In genomic region chr3:57949344-57949743, GRCh38 we compare ENCODE assay signal across 17 cellular contexts. TPM values are rescaled to one million over a fixed set of nuclear protein-coding genes. Genes with fewer than 3 reads are reported as not detected.
DNase-seq lines count a peak whose midpoint lies in the region; TF ChIP-seq lines count a peak whose summit lies in the region.
"Had no signal": no experiment of that assay in that cellular context is flagged by ENCODE, and none has a peak within 500 bp of the region (broad histone marks: within the 10 kb centered on the region; RNA-seq: fewer than 3 reads in every experiment).

No MANE protein-coding gene starts in this region.

- peaks cover 42% of the 10 kb centered on the region for H3K4me1 ChIP-seq in Loucy (ENCODE audit: insufficient read depth, low read length, poor library complexity, severe bottlenecking)

- H3K9me2 ChIP-seq in Loucy (replicated peaks; ENCODE audit: low read depth, low read length): no peaks in the 10 kb centered on the region

- H3K36me3 Mint-ChIP-seq in MCF 10A (ENCODE audit: insufficient read depth, unreplicated experiment): peaks cover 4% of the 10 kb centered on the region
- no peaks in the 10 kb centered on the region for H3K36me3 Mint-ChIP-seq in mesothelial cell of epicardium
- H3K36me3 Mint-ChIP-seq in endothelial cell (ENCODE audit: low read depth, unreplicated experiment): no peaks in the 10 kb centered on the region

- H3K36me3 ChIP-seq in Loucy (ENCODE audit: insufficient read depth, low read length): no peaks in the 10 kb centered on the region

- no TSS peak for BruUV-seq in MCF 10A (replicated peaks; lab: Mats Ljungman, UMichigan)

- H3K9me3 Mint-ChIP-seq in MCF 10A (ENCODE audit: unreplicated experiment) (no peaks in the 10 kb centered on the region), mesothelial cell of epicardium (no peaks in the 10 kb centered on the region), endothelial cell (ENCODE audit: unreplicated experiment) (no peaks in the 10 kb centered on the region)
- H3K9me3 Mint-ChIP-seq: nephron; stimulated activated naive CD8-positive, alpha-beta T cell treated with anti-CD3 and anti-CD28 coated beads, Interleukin-15, Interleukin-2, amounts not matched to agents 100 ng/mL and 50 ng/mL, for 24 hours had no signal

- DNase-seq in MCF 10A (ENCODE audit: unreplicated experiment) (no peak), mesothelial cell of epicardium (ENCODE audit: low spot score in 2 of 2, unreplicated experiment in 2 of 2) (no peak), posterior cingulate gyrus (no peak), OCI-M2 (lab: John Stamatoyannopoulos, UW; ENCODE audit: unreplicated experiment) (no peak), GM20000 (ENCODE audit: low spot score) (no peak), endothelial cell (ENCODE audit: low spot score) (no peak)
- DNase-seq: activated CD4-positive, alpha-beta T cell treated with anti-CD3 and anti-CD28 coated beads for 36 hours; activated effector memory CD4-positive, alpha-beta T cell treated with Interleukin-2 at 50 U/mL for 16 hours; Caco-2; NCI-H524; T1000 had no signal

- no peaks in the 10 kb centered on the region for H3K27me3 Mint-ChIP-seq in MCF 10A (ENCODE audit: insufficient read depth, unreplicated experiment)
- no peaks in the 10 kb centered on the region for H3K27me3 Mint-ChIP-seq in mesothelial cell of epicardium (ENCODE audit: low read depth)
- peaks cover 6% of the 10 kb centered on the region for H3K27me3 Mint-ChIP-seq in endothelial cell (ENCODE audit: unreplicated experiment)
- H3K27me3 Mint-ChIP-seq: activated CD4-positive, alpha-beta T cell treated with anti-CD3 and anti-CD28 coated beads for 36 hours; stimulated activated naive CD8-positive, alpha-beta T cell treated with anti-CD3 and anti-CD28 coated beads, Interleukin-15, Interleukin-2, amounts not matched to agents 100 ng/mL and 50 ng/mL, for 24 hours had no signal

- POLR2A ChIA-PET in MCF 10A (lab: Yijun Ruan, JAX): interaction anchor here (0.8 to 3.2 kb wide), 3 partner anchors 9 to 20 kb away, joined by 3 to 12 read pairs (median 5); no protein-coding TSS in a partner anchor

- no peak overlapping the region for H3K4me2 ChIP-seq in Loucy (ENCODE audit: low read depth, low read length, poor library complexity, severe bottlenecking)

- peak overlapping the region; percentile 63; the same call in 1 of the 2 replicates for H2AFZ ChIP-seq in Loucy (ENCODE audit: low read length)

- H3K27ac ChIP-seq in temporal lobe (ENCODE audit: low read depth, low read length): peak overlapping the region; percentile 20

- no peak overlapping the region for H3K9ac ChIP-seq in Loucy (ENCODE audit: low read depth, low read length, poor library complexity, severe bottlenecking)

- H3K79me2 ChIP-seq in Loucy (ENCODE audit: insufficient read depth, low read length): no peaks in the 10 kb centered on the region

- intact Hi-C loops in MCF 10A (cut with micrococcal nuclease) (no loop called here), posterior cingulate gyrus (cut with DNase I) (no loop called here)

- peak overlapping the region; percentile 16 for H3K27ac Mint-ChIP-seq in MCF 10A (ENCODE audit: low read depth, unreplicated experiment)
- peak overlapping the region; percentile 73 for H3K27ac Mint-ChIP-seq in mesothelial cell of epicardium
- H3K27ac Mint-ChIP-seq in endothelial cell (ENCODE audit: unreplicated experiment): no peak overlapping the region
- H3K27ac Mint-ChIP-seq: activated CD4-positive, alpha-beta T cell treated with anti-CD3 and anti-CD28 coated beads for 36 hours; stimulated activated naive CD8-positive, alpha-beta T cell treated with anti-CD3 and anti-CD28 coated beads, Interleukin-15, Interleukin-2, amounts not matched to agents 100 ng/mL and 50 ng/mL, for 24 hours had no signal

- H3F3A ChIP-seq in Loucy (ENCODE audit: low read depth): peaks cover 8% of the 10 kb centered on the region; the same call in 1 of the 2 replicates

- H4K20me1 ChIP-seq in Loucy (ENCODE audit: insufficient read depth, low read length, poor library complexity, severe bottlenecking): no peaks in the 10 kb centered on the region

- H3K27me3 ChIP-seq in Loucy (ENCODE audit: insufficient read depth, low read length, poor library complexity, severe bottlenecking): no peaks in the 10 kb centered on the region

- no peak for TF ChIP-seq CTCF in Loucy (conservative IDR thresholded peaks at IDR 0.05; ENCODE audit: low read length)
- no peak for TF ChIP-seq CTCF in MCF 10A (IDR thresholded peaks at IDR 0.05; ENCODE audit: unreplicated experiment)
- TF ChIP-seq CTCF in mesothelial cell of epicardium (IDR thresholded peaks at IDR 0.05; ENCODE audit: unreplicated experiment): no peak
- no peak for TF ChIP-seq CTCF in GM20000 (IDR thresholded peaks at IDR 0.05; ENCODE audit: extremely low read depth, missing control alignments)
- no peak for TF ChIP-seq CTCF in endothelial cell (IDR thresholded peaks at IDR 0.05; ENCODE audit: unreplicated experiment)

- H3K9me3 ChIP-seq in Loucy (ENCODE audit: insufficient read depth, low read depth, low read length): no peaks in the 10 kb centered on the region
- H3K9me3 ChIP-seq: Caco-2 had no signal

- H3K4me3 ChIP-seq in Loucy (ENCODE audit: low read length, poor library complexity, severe bottlenecking): no peak overlapping the region
- H3K4me3 ChIP-seq: K562, lung had no signal

- H3K4me1 Mint-ChIP-seq in MCF 10A (ENCODE audit: insufficient read depth, unreplicated experiment): peaks cover 14% of the 10 kb centered on the region
- H3K4me1 Mint-ChIP-seq in mesothelial cell of epicardium: peaks cover 55% of the 10 kb centered on the region
- H3K4me1 Mint-ChIP-seq in endothelial cell (ENCODE audit: unreplicated experiment): peaks cover 23% of the 10 kb centered on the region

- H3K4me3 Mint-ChIP-seq in MCF 10A (ENCODE audit: unreplicated experiment) (no peak overlapping the region), mesothelial cell of epicardium (no peak overlapping the region), endothelial cell (ENCODE audit: unreplicated experiment) (no peak overlapping the region)
- H3K4me3 Mint-ChIP-seq: activated CD4-positive, alpha-beta T cell treated with anti-CD3 and anti-CD28 coated beads for 36 hours; nephron; stimulated activated naive CD8-positive, alpha-beta T cell treated with anti-CD3 and anti-CD28 coated beads, Interleukin-15, Interleukin-2, amounts not matched to agents 100 ng/mL and 50 ng/mL, for 24 hours had no signal

- CTCF ChIA-PET in MCF 10A (lab: Yijun Ruan, JAX): interaction anchor here (0.6 to 2.4 kb wide), 16 partner anchors 8 to 232 kb away, joined by 3 to 13 read pairs (median 4); no protein-coding TSS in a partner anchor

RNA-seq across cellular contexts. Expression of gene FLNB, which starts 58.9 kb away (rescaled TPM):
- 580 and 593 TPM in 2 replicates for total RNA-seq in MCF 10A (2022)
- 173 to 190 TPM (median 177 TPM) in 3 replicates for total RNA-seq in mesothelial cell of epicardium
- total RNA-seq in temporal lobe: 21.9 TPM
- total RNA-seq in endothelial cell (ENCODE audit: unreplicated experiment): 216 TPM
